ENCODE assay signal across 8 cellular contexts in the genomic region with DNA sequence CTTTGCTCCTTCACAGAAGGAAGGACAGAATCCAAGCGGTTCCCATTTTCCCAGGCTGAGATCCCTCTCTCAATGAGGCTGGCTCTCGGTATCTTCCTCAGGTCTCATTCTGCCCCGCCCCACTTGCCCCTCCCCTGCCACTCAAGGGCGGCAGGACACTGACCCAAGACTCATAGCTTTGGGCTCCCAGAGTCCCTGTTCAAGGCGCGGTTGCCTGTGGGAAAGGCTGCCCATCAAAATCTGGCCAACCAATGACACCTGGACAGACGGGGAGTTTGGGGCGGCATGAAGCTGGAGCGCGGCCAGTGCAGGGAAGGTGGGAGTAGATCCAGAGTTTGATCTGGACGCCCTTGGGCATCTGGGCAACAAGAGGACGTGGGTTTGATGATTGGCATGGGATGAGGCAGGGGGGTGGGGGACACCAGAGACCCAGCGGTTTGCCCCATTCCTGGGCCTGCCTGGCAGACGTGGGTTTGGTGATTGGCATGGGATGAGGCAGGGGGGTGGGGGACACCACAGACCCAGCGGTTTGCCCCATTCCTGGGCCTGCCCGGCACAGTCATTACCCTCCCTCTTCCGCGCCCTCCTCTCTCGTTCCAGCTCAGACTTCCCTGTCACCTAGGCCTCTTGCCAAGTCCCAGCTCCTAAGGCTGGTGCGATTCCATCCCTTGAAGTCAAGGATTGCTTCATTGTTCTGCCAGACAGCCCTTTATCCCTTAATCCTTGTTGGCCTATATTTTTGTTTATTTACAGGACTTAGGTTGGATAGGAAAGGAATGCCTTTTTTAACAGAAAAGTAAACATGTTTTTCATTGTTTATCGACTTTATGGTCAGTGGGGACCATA.
DNase-seq lines count a peak whose midpoint lies in the region; ATAC-seq and TF ChIP-seq lines count a peak whose summit lies in the region.

No MANE protein-coding gene starts in this region.

- H2BK120ac ChIP-seq in IMR-90 (ENCODE audit: low read depth, low read length) = peak overlapping the region; percentile 79

- H2BK20ac ChIP-seq in IMR-90 (ENCODE audit: low read depth, low read length) = peak overlapping the region; percentile 66

- BruUV-seq in IMR-90 (replicated peaks; lab: Mats Ljungman, UMichigan) = no TSS peak

- in situ Hi-C loops in IMR-90 (cut with MboI; ENCODE audit: low sequenced_read_pairs) = loop anchor here (5.0 to 10.0 kb wide), 3 partner anchors 241 to 1014 kb away; no protein-coding TSS in a partner anchor

- peak overlapping the region; percentile 84 for H2BK5ac ChIP-seq in IMR-90 (ENCODE audit: low read depth, low read length, poor library complexity, severe bottlenecking)

- H4K91ac ChIP-seq in IMR-90 (ENCODE audit: insufficient read depth, low read depth, low read length) = peak overlapping the region; percentile 80

- POLR2A ChIA-PET in IMR-90 (lab: Charles Lee; ENCODE audit: unreplicated experiment) = interaction anchor here (1.2 kb wide), 1 partner anchor 180 kb away, joined by 4 read pairs; no protein-coding TSS in a partner anchor

- H3K27me3 ChIP-seq in BLaER1 treated with 17β-estradiol and CSF1 and Interleukin-3, amounts not matched to agents 10 nM and 100 nM = peaks cover 0 to 4% (median 0%) of the 10 kb centered on the region in 11 experiments; a peak in 1 of 22 replicates
- H3K27me3 ChIP-seq in IMR-90 (ENCODE audit: control insufficient read depth, insufficient read depth, low read length) = 0 out of 2 replicates have a peak, but pooled peaks cover 6% of the 10 kb centered on the region
- no peaks in the 10 kb centered on the region for H3K27me3 ChIP-seq in liver (ENCODE audit: control insufficient read depth in 4 of 4, insufficient read depth in 4 of 4, low read length in 3 of 4)
- peaks cover 3% of the 10 kb centered on the region for H3K27me3 ChIP-seq in thyroid gland

- peak overlapping the region; percentile 97 for H3K4ac ChIP-seq in IMR-90 (ENCODE audit: low read depth, low read length)

- no peaks in the 10 kb centered on the region for H4K20me1 ChIP-seq in BLaER1 treated with 17β-estradiol and CSF1 and Interleukin-3, amounts not matched to agents 10 nM and 100 nM
- no peaks in the 10 kb centered on the region for H4K20me1 ChIP-seq in IMR-90 (ENCODE audit: insufficient read depth, low read length)

- intact Hi-C loops in IMR-90 (cut with micrococcal nuclease) (loop anchor here (1.0 to 10.0 kb wide), 6 partner anchors 180 to 521 kb away; a partner anchor contains a TSS), thyroid gland (cut with DNase I) (loop anchor here (5.0 to 10.0 kb wide), 2 partner anchors 381 to 1014 kb away; no protein-coding TSS in a partner anchor)

- CTCF ChIA-PET in IMR-90 (lab: Yijun Ruan, JAX) = interaction anchor here (0.6 to 2.7 kb wide), 7 partner anchors 26 to 522 kb away, joined by 3 to 19 read pairs (median 4); a partner anchor contains a TSS

- H3K79me1 ChIP-seq in IMR-90 (ENCODE audit: low read depth in 1 of 2, low read length in 2 of 2) = peaks cover 0 to 17% of the 10 kb centered on the region in 2 experiments; a peak in 2 of 4 replicates

- peaks cover 16% of the 10 kb centered on the region for H3K9me1 ChIP-seq in IMR-90 (ENCODE audit: insufficient read depth, low read length)

- H3K23ac ChIP-seq in IMR-90 (ENCODE audit: low read depth, low read length) = peak overlapping the region; percentile 91

- peak overlapping the region; percentile 35 to 90 (median 63) for H3K4me2 ChIP-seq in BLaER1 treated with 17β-estradiol and CSF1 and Interleukin-3, amounts not matched to agents 10 nM and 100 nM
- H3K4me2 ChIP-seq in IMR-90 (ENCODE audit: low read depth, low read length) = peak overlapping the region; percentile 80

- peak overlapping the region in 3 of 11 experiments; percentile 15 to 41 (median 18); a peak in 3 of 22 replicates for H3K27ac ChIP-seq in BLaER1 treated with 17β-estradiol and CSF1 and Interleukin-3, amounts not matched to agents 10 nM and 100 nM
- H3K27ac ChIP-seq in IMR-90 (ENCODE audit: insufficient read depth, low read length) (peak overlapping the region; percentile 85), caudate nucleus (ENCODE audit: low read depth, low read length) (peak overlapping the region; percentile 58), liver (ENCODE audit: low read depth in 1 of 2, low read length in 2 of 2) (peak overlapping the region; percentile 78 to 81), thyroid gland (peak overlapping the region in 2 of 3 donors; percentile 52 to 79)

- H3K36me3 ChIP-seq in BLaER1 treated with 17β-estradiol and CSF1 and Interleukin-3, amounts not matched to agents 10 nM and 100 nM = no peaks in the 10 kb centered on the region
- H3K36me3 ChIP-seq in IMR-90 (ENCODE audit: control insufficient read depth, insufficient read depth, low read length) (no peaks in the 10 kb centered on the region), liver (ENCODE audit: control insufficient read depth in 4 of 4, insufficient read depth in 3 of 4, low read depth in 1 of 4, low read length in 3 of 4) (no peaks in the 10 kb centered on the region), thyroid gland (no peaks in the 10 kb centered on the region)

- H2AK5ac ChIP-seq in IMR-90 (ENCODE audit: low read depth, low read length) = peak overlapping the region; percentile 92

- peak overlapping the region; percentile 10; the same call in 1 of the 3 replicates for H2BK15ac ChIP-seq in IMR-90 (ENCODE audit: low read depth, low read length)

- TF ChIP-seq RAD21 in IMR-90 (IDR thresholded peaks at IDR 0.05; ENCODE audit: low read length) (no peak), liver (IDR thresholded peaks at IDR 0.05) (no peak)

- H3K9ac ChIP-seq in BLaER1 treated with 17β-estradiol and CSF1 and Interleukin-3, amounts not matched to agents 10 nM and 100 nM = 0 out of 22 replicates have a peak overlapping the region, but pooled peaks of 2 of the 11 experiments have one; percentile 3 to 27
- H3K9ac ChIP-seq in IMR-90 (ENCODE audit: low read depth, low read length) = peak overlapping the region; percentile 60
- H3K9ac ChIP-seq in liver (ENCODE audit: low read depth in 1 of 2, low read length in 2 of 2) = no peak overlapping the region

- peak overlapping the region; percentile 64 for H3K14ac ChIP-seq in IMR-90 (replicated peaks; ENCODE audit: low read depth, low read length)

- peak overlapping the region; percentile 30 for H3K18ac ChIP-seq in IMR-90 (ENCODE audit: low read depth, low read length)

- H3K4me1 ChIP-seq in BLaER1 treated with 17β-estradiol and CSF1 and Interleukin-3, amounts not matched to agents 10 nM and 100 nM = peaks cover 44 to 71% (median 49%) of the 10 kb centered on the region in 10 experiments
- peaks cover 16% of the 10 kb centered on the region for H3K4me1 ChIP-seq in IMR-90 (ENCODE audit: control insufficient read depth, insufficient read depth, low read length)
- peaks cover 8 to 29% (median 17%) of the 10 kb centered on the region in 4 donors for H3K4me1 ChIP-seq in liver (ENCODE audit: control insufficient read depth in 4 of 4, insufficient read depth in 4 of 4, low read length in 3 of 4)
- H3K4me1 ChIP-seq in thyroid gland = peaks cover 8 to 35% of the 10 kb centered on the region in 2 donors

- WGBS in IMR-90 (ENCODE audit: extremely low coverage in 2 of 2, insufficient read length in 1 of 2), 2 experiments = 49% methylated on average over 8 of the region's 21 CpGs; no CpG with 5 or more reads in 1 of the 2 experiments
- WGBS in liver = 37% methylated on average over 21 of the region's 21 CpGs
- 41 to 45% methylated on average over 19 to 21 of the region's 21 CpGs for WGBS in thyroid gland, 2 donors

- H3K4me3 ChIP-seq in BLaER1 treated with 17β-estradiol and CSF1 and Interleukin-3, amounts not matched to agents 10 nM and 100 nM = no peak overlapping the region
- peak overlapping the region; percentile 65 for H3K4me3 ChIP-seq in IMR-90 (ENCODE audit: insufficient read depth, low read depth, low read length)
- H3K4me3 ChIP-seq in liver (ENCODE audit: low read depth in 1 of 3, low read length in 3 of 3) = peak overlapping the region; percentile 54 to 72 (median 57)
- peak overlapping the region in 1 of 3 donors; percentile 3 for H3K4me3 ChIP-seq in thyroid gland (replicated peaks in 1 of 3)

- H4K5ac ChIP-seq in IMR-90 (ENCODE audit: low read depth, low read length) = peak overlapping the region; percentile 19

- TF ChIP-seq CTCF in IMR-90 (conservative IDR thresholded peaks at IDR 0.05; ENCODE audit: low read depth, low read length) = no peak
- TF ChIP-seq CTCF in liver (IDR thresholded peaks at IDR 0.05; ENCODE audit: low read depth, low read length, missing input control) = no peak
- no peak for TF ChIP-seq CTCF in thyroid gland (IDR thresholded peaks at IDR 0.05)

- dilution Hi-C loops in IMR-90 (cut with HindIII; ENCODE audit: low sequenced_read_pairs, unreplicated experiment) = no loop called here

- TF ChIP-seq POLR2A in IMR-90 (IDR thresholded peaks at IDR 0.05; ENCODE audit: low read depth, low read length) (no peak), thyroid gland (IDR thresholded peaks at IDR 0.05) (no peak)

- H2AK9ac ChIP-seq in IMR-90 (replicated peaks; ENCODE audit: low read depth, low read length, poor library complexity) = peak overlapping the region; percentile 70

- H2AFZ ChIP-seq in IMR-90 (replicated peaks; ENCODE audit: low read length, poor library complexity) = peak overlapping the region; percentile 98

- DNase-seq in IMR-90 (peak; percentile 80), caudate nucleus (lab: John Stamatoyannopoulos, UW) (peak in 1 of 61 donors; percentile 24), thyroid gland (peak; percentile 75 to 80), MV-4-11 (lab: John Stamatoyannopoulos, UW) (no peak)
- no peak for DNase-seq in stimulated activated CD4-positive, alpha-beta T cell treated with anti-CD3 and anti-CD28 coated beads, Interleukin-2, amount 100 ng/mL, for 48 hours

- no peak overlapping the region for H3K56ac ChIP-seq in IMR-90 (ENCODE audit: extremely low read depth, insufficient read depth, low read length)

- H4K8ac ChIP-seq in IMR-90 (ENCODE audit: low read depth in 2 of 2, low read length in 2 of 2) = peak overlapping the region; percentile 59 to 92

- H3K9me3 ChIP-seq in BLaER1 treated with 17β-estradiol and CSF1 and Interleukin-3, amounts not matched to agents 10 nM and 100 nM (replicated peaks in 1 of 11) = peaks cover 0 to 7% (median 0%) of the 10 kb centered on the region in 11 experiments; a peak in 1 of 22 replicates
- H3K9me3 ChIP-seq in IMR-90 (ENCODE audit: control insufficient read depth, insufficient read depth, low read length) (0 out of 2 replicates have a peak, but pooled peaks cover 2% of the 10 kb centered on the region), liver (ENCODE audit: control insufficient read depth in 4 of 4, low read length in 3 of 4) (no peaks in the 10 kb centered on the region), thyroid gland (no peaks in the 10 kb centered on the region)

- peak; percentile 27 for ATAC-seq in IMR-90 (ENCODE audit: low read depth)
- ATAC-seq in GM19463 (IDR thresholded peaks at IDR 0.05; ENCODE audit: unreplicated experiment) = no peak

TF ChIP-seq in IMR-90, 13 proteins besides CTCF, POLR2A, EP300 and RAD21 (continues in another document):
- TF ChIP-seq RFX5 (IDR thresholded peaks at IDR 0.05; ENCODE audit: low read depth, low read length) (no peak), RCOR1 (IDR thresholded peaks at IDR 0.05; ENCODE audit: insufficient replicate concordance, low read length) (no peak)

TF ChIP-seq in liver, 16 proteins besides CTCF, POLR2A, EP300 and RAD21 (continues in another document):
- TF ChIP-seq GABPA (IDR thresholded peaks at IDR 0.05 in 1 of 2, conservative IDR thresholded peaks at IDR 0.05 in 1 of 2) (no peak), TAF1 (conservative IDR thresholded peaks at IDR 0.05) (no peak)

Comparison
In these comparisons a context has a peak if more than half of its experiments do, and no peak if none do; other contexts are left out.
1. H3K4me3 ChIP-seq: peak in IMR-90 (single experiment) and liver (3 of 3); none in BLaER1 treated with 17β-estradiol and CSF1 and Interleukin-3, amounts not matched to agents 10 nM and 100 nM (0 of 10).
2. DNase-seq: peak in IMR-90 (single experiment) and thyroid gland (2 of 2); none in stimulated activated CD4-positive, alpha-beta T cell treated with anti-CD3 and anti-CD28 coated beads, Interleukin-2, amount 100 ng/mL, for 48 hours (0 of 2) and MV-4-11 (single experiment).